Comparison of ENCODE assay signal across 1 cellular context in the genomic region with DNA sequence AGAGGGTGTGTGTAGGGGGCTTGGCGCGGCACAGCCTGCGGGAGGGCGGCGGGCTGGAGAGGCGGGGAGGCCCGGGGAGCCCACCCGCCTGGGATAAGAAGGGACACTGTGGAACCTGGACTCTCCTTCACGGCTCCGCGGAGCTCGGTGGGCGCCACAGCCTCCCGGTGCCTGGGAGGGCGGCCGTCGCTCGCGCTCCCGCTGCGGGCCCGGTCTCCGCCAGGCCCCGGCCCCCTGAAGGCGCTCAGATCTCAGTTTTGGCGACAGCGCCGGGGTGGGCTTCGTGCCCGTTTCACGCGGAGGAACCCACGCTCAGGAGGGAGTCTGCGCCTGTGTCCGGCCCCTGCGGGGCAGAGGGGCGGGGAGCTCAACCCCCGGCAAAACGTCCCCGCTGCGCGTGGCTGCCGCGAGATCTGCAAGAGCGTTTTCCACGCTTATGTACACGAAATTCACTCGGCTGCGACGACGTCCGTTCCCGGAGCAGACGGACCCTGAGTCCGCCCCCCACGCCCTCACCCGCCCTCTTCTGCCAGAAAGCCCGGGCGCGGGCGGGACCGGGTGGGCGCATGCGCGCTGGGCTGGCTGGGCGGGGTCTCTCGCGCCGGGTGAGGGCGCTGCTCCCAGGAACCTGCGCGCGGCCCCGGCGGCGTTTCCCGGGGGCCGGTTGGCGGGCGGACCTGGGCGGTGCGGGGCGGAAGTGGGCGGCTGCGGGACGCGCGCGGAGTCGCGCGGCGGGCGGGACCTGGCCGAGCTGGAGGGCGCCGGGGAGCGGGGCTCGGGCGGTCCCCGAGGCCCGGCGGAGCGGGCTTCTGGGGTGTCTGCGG.
A peak's percentile ranks its signal among the peaks of the same experiment; 100 is the strongest.
TF ChIP-seq lines count a peak whose summit lies in the region.

TSS of gene NELFB (plus strand) at position 704 of the 824 bp plus-strand sequence.

TF ChIP-seq in Ishikawa, 13 proteins besides CTCF, POLR2A, EP300 and RAD21 (continued from another document):
- no peak for TF ChIP-seq CREB1 (IDR thresholded peaks at IDR 0.05; ENCODE audit: low read depth)
- TF ChIP-seq, protein P1, sequence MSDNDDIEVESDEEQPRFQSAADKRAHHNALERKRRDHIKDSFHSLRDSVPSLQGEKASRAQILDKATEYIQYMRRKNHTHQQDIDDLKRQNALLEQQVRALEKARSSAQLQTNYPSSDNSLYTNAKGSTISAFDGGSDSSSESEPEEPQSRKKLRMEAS (IDR thresholded peaks at IDR 0.05), result peak; percentile 60; the same call in 1 of the 2 replicates
- TF ChIP-seq YY1 (IDR thresholded peaks at IDR 0.05; ENCODE audit: low read depth), result no peak; the same call in 1 of the 2 replicates
